In genomic region chr12:7964659-7965058, GRCh38 we compare ENCODE assay signal across 6 cellular contexts. TPM values are rescaled to one million over a fixed set of nuclear protein-coding genes. Genes with fewer than 3 reads are reported as not detected.
DNase-seq lines count a peak whose midpoint lies in the region; ATAC-seq and TF ChIP-seq lines count a peak whose summit lies in the region.
"Not testable (repeated sequence)": the region's sequence is repeated elsewhere in the genome, so short reads cannot be mapped to it uniquely, and the experiment has no call there.

No MANE protein-coding gene starts in this region.

- H4K20me1 ChIP-seq in neural progenitor cell (ENCODE audit: low read depth), result not testable (repeated sequence)

- POLR2A ChIA-PET in CD4-positive, alpha-beta T cell (lab: Charles Lee), result interaction anchor here (8.3 kb wide), 1 partner anchor 30 kb away, joined by 353 read pairs; the partner anchor contains the start of gene SLC2A3

- H2AFZ ChIP-seq in neural progenitor cell (replicated peaks), result not testable (repeated sequence)

- not testable (repeated sequence) for DNase-seq in CD4-positive, alpha-beta T cell; T-helper 2 cell treated with Interferon-gamma antibody and Interleukin-4, amounts not matched to agents 5 μg/mL and 100 μg/mL, for 36 hours (ENCODE audit: low spot score); cardiac muscle cell (ENCODE audit: low read depth in 1 of 2, low spot score in 1 of 2); neural progenitor cell (ENCODE audit: low spot score); type B pancreatic cell (ENCODE audit: extremely low spot score, unreplicated experiment)

- not testable (repeated sequence) for H3K36me3 Mint-ChIP-seq in CD4-positive, alpha-beta T cell (ENCODE audit: low read depth); activated naive CD8-positive, alpha-beta T cell; neural progenitor cell; type B pancreatic cell
- H3K36me3 Mint-ChIP-seq in T-helper 2 cell treated with Interferon-gamma antibody and Interleukin-4, amounts not matched to agents 5 μg/mL and 100 μg/mL, for 36 hours (ENCODE audit: low read depth), result peaks cover 44% of the 10 kb centered on the region

- H3K27ac ChIP-seq in CD4-positive, alpha-beta T cell (ENCODE audit: low read depth, low read length); neural progenitor cell: not testable (repeated sequence)
- H3K27ac ChIP-seq in cardiac muscle cell, result peak overlapping the region; percentile 94

- H3K9me3 ChIP-seq in CD4-positive, alpha-beta T cell (ENCODE audit: control insufficient read depth, low read length); cardiac muscle cell (ENCODE audit: low read depth); neural progenitor cell (ENCODE audit: low read depth): not testable (repeated sequence)

- peaks cover 35% of the 10 kb centered on the region for H3F3A ChIP-seq in neural progenitor cell (ENCODE audit: low read depth)

- intact Hi-C loops in CD4-positive, alpha-beta T cell (cut with DNase I, micrococcal nuclease), result not testable (repeated sequence)

- H3K9me3 Mint-ChIP-seq in CD4-positive, alpha-beta T cell; T-helper 2 cell treated with Interferon-gamma antibody and Interleukin-4, amounts not matched to agents 5 μg/mL and 100 μg/mL, for 36 hours; activated naive CD8-positive, alpha-beta T cell (ENCODE audit: low read depth); neural progenitor cell; type B pancreatic cell: not testable (repeated sequence)

- not testable (repeated sequence) for H3K4me3 ChIP-seq in cardiac muscle cell, neural progenitor cell

- peak overlapping the region; percentile 51 for H3K27ac Mint-ChIP-seq in CD4-positive, alpha-beta T cell
- peak overlapping the region; percentile 55 for H3K27ac Mint-ChIP-seq in T-helper 2 cell treated with Interferon-gamma antibody and Interleukin-4, amounts not matched to agents 5 μg/mL and 100 μg/mL, for 36 hours
- peak overlapping the region; percentile 58 for H3K27ac Mint-ChIP-seq in activated naive CD8-positive, alpha-beta T cell
- H3K27ac Mint-ChIP-seq in neural progenitor cell (peak overlapping the region; percentile 72), type B pancreatic cell (peak overlapping the region; percentile 59)

- peaks cover 20% of the 10 kb centered on the region for H3K4me1 Mint-ChIP-seq in CD4-positive, alpha-beta T cell (ENCODE audit: low read depth)
- peaks cover 40% of the 10 kb centered on the region for H3K4me1 Mint-ChIP-seq in T-helper 2 cell treated with Interferon-gamma antibody and Interleukin-4, amounts not matched to agents 5 μg/mL and 100 μg/mL, for 36 hours (ENCODE audit: low read depth)
- H3K4me1 Mint-ChIP-seq in activated naive CD8-positive, alpha-beta T cell (ENCODE audit: low read depth), result peaks cover 31% of the 10 kb centered on the region
- peaks cover 20% of the 10 kb centered on the region for H3K4me1 Mint-ChIP-seq in neural progenitor cell
- not testable (repeated sequence) for H3K4me1 Mint-ChIP-seq in type B pancreatic cell (ENCODE audit: unreplicated experiment)

- H3K9ac ChIP-seq in neural progenitor cell, result not testable (repeated sequence)

- H3K79me2 ChIP-seq in neural progenitor cell (ENCODE audit: low read depth), result not testable (repeated sequence)

- H3K4me1 ChIP-seq in cardiac muscle cell (ENCODE audit: low read depth), result peaks cover 43% of the 10 kb centered on the region
- peaks cover 14% of the 10 kb centered on the region for H3K4me1 ChIP-seq in neural progenitor cell

- TF ChIP-seq CTCF in CD4-positive, alpha-beta T cell (IDR thresholded peaks at IDR 0.05); cardiac muscle cell (IDR thresholded peaks at IDR 0.05; ENCODE audit: low read depth, low read length); neural progenitor cell (IDR thresholded peaks at IDR 0.05); type B pancreatic cell (conservative IDR thresholded peaks at IDR 0.05): not testable (repeated sequence)

- not testable (repeated sequence) for H3K27me3 Mint-ChIP-seq in CD4-positive, alpha-beta T cell; T-helper 2 cell treated with Interferon-gamma antibody and Interleukin-4, amounts not matched to agents 5 μg/mL and 100 μg/mL, for 36 hours (ENCODE audit: low read depth); activated naive CD8-positive, alpha-beta T cell; neural progenitor cell (ENCODE audit: insufficient read depth, low read depth); type B pancreatic cell

- not testable (repeated sequence) for H3K4me3 Mint-ChIP-seq in CD4-positive, alpha-beta T cell; T-helper 2 cell treated with Interferon-gamma antibody and Interleukin-4, amounts not matched to agents 5 μg/mL and 100 μg/mL, for 36 hours; activated naive CD8-positive, alpha-beta T cell; neural progenitor cell; type B pancreatic cell

- not testable (repeated sequence) for ATAC-seq in CD4-positive, alpha-beta T cell (ENCODE audit: poor library complexity)

- H3K27me3 ChIP-seq in CD4-positive, alpha-beta T cell (ENCODE audit: control insufficient read depth, insufficient read depth, low read length); cardiac muscle cell; neural progenitor cell: not testable (repeated sequence)

- not testable (repeated sequence) for H3K4me2 ChIP-seq in neural progenitor cell

- H3K36me3 ChIP-seq in cardiac muscle cell, neural progenitor cell: not testable (repeated sequence)

- CTCF ChIA-PET in CD4-positive, alpha-beta T cell (lab: Charles Lee), result interaction anchor here (1.9 to 10.0 kb wide), 2 partner anchors 30 kb away, joined by 9 to 175 read pairs; partner anchors contain the start of gene SLC2A3

RNA-seq across cellular contexts. Expression of gene SLC2A3, which starts 28.7 kb away (rescaled TPM):
- total RNA-seq in CD4-positive, alpha-beta T cell, result 100 to 1,000 TPM; 929 to 939 TPM
- 251 and 267 TPM in 2 replicates for total RNA-seq in cardiac muscle cell
- 349 and 363 TPM in 2 replicates for polyA plus RNA-seq in cardiac muscle cell
- total RNA-seq in neural progenitor cell (ENCODE audit: low replicate concordance), result 462 and 548 TPM in 2 replicates
- 214 and 2,005 TPM in 2 replicates for total RNA-seq in type B pancreatic cell (ENCODE audit: low replicate concordance)
